Comparison of ENCODE assay signal across 1 cellular context in genomic region chr2:215812966-215813365, GRCh38.
TF ChIP-seq lines count a peak whose summit lies in the region.

No MANE protein-coding gene starts in this region.

TF ChIP-seq in GM23338, 12 proteins besides CTCF, POLR2A, EP300 and RAD21 (continued from another document):
- no peak for TF ChIP-seq ZNF462 (CRISPR knock-in tag; IDR thresholded peaks at IDR 0.05)
- no peak for TF ChIP-seq REST (IDR thresholded peaks at IDR 0.05; ENCODE audit: unreplicated experiment)
- no peak for TF ChIP-seq ZNF331 (CRISPR knock-in tag; IDR thresholded peaks at IDR 0.05; ENCODE audit: low read depth)
- TF ChIP-seq NANOG (IDR thresholded peaks at IDR 0.05; ENCODE audit: borderline replicate concordance): no peak
- TF ChIP-seq EZH2phosphoT487 (IDR thresholded peaks at IDR 0.05; ENCODE audit: unreplicated experiment): no peak
- no peak for TF ChIP-seq ETS1 (IDR thresholded peaks at IDR 0.05)
- TF ChIP-seq EZH2 (IDR thresholded peaks at IDR 0.05; ENCODE audit: low read depth, unreplicated experiment): no peak
